ENCODE assay signal across 1 cellular context in the genomic region with DNA sequence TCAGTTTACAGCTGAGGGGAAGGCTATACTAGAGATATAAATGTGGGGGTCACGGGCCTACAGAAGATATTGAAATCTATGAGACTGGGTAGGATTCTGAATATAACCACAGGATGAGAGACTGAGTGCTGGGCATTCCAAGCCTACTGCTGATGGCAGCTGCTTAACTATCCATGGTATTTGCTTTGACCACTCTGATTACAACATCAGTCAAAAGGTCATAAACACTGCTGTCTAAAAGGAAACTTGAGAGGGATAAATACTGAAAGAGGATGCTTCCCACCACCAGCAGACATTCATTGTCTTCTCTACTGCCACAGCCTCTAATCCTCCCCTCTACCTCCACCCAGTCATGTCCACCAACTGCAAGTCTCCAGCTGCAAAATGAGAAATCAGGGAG.
TF ChIP-seq lines count a peak whose summit lies in the region.

No MANE protein-coding gene starts in this region.

TF ChIP-seq in SK-N-SH, 30 proteins besides CTCF, POLR2A, EP300 and RAD21 (continued from another document):
- TF ChIP-seq, protein P1, sequence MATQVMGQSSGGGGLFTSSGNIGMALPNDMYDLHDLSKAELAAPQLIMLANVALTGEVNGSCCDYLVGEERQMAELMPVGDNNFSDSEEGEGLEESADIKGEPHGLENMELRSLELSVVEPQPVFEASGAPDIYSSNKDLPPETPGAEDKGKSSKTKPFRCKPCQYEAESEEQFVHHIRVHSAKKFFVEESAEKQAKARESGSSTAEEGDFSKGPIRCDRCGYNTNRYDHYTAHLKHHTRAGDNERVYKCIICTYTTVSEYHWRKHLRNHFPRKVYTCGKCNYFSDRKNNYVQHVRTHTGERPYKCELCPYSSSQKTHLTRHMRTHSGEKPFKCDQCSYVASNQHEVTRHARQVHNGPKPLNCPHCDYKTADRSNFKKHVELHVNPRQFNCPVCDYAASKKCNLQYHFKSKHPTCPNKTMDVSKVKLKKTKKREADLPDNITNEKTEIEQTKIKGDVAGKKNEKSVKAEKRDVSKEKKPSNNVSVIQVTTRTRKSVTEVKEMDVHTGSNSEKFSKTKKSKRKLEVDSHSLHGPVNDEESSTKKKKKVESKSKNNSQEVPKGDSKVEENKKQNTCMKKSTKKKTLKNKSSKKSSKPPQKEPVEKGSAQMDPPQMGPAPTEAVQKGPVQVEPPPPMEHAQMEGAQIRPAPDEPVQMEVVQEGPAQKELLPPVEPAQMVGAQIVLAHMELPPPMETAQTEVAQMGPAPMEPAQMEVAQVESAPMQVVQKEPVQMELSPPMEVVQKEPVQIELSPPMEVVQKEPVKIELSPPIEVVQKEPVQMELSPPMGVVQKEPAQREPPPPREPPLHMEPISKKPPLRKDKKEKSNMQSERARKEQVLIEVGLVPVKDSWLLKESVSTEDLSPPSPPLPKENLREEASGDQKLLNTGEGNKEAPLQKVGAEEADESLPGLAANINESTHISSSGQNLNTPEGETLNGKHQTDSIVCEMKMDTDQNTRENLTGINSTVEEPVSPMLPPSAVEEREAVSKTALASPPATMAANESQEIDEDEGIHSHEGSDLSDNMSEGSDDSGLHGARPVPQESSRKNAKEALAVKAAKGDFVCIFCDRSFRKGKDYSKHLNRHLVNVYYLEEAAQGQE (IDR thresholded peaks at IDR 0.05; ENCODE audit: low read depth, low read length): no peak
- TF ChIP-seq CHD2 (IDR thresholded peaks at IDR 0.05; ENCODE audit: low read length, partially characterized antibody) (no peak), FOXJ3 (CRISPR knock-in tag; IDR thresholded peaks at IDR 0.05) (no peak), SMC3 (IDR thresholded peaks at IDR 0.05; ENCODE audit: low read depth, low read length) (no peak), RCOR1 (IDR thresholded peaks at IDR 0.05; ENCODE audit: low read length) (no peak), GATA2 (CRISPR knock-in tag; IDR thresholded peaks at IDR 0.05) (no peak), POLR2AphosphoS5 (IDR thresholded peaks at IDR 0.05; ENCODE audit: low read depth, low read length) (no peak), TEAD4 (IDR thresholded peaks at IDR 0.05; ENCODE audit: borderline replicate concordance, insufficient read depth) (no peak), GABPA (IDR thresholded peaks at IDR 0.05; ENCODE audit: low read depth) (no peak), YY1 (IDR thresholded peaks at IDR 0.05; ENCODE audit: low read depth) (no peak), TCF12 (IDR thresholded peaks at IDR 0.05) (peak; percentile 26; the same call in 1 of the 2 replicates)
- TF ChIP-seq, protein P2, sequence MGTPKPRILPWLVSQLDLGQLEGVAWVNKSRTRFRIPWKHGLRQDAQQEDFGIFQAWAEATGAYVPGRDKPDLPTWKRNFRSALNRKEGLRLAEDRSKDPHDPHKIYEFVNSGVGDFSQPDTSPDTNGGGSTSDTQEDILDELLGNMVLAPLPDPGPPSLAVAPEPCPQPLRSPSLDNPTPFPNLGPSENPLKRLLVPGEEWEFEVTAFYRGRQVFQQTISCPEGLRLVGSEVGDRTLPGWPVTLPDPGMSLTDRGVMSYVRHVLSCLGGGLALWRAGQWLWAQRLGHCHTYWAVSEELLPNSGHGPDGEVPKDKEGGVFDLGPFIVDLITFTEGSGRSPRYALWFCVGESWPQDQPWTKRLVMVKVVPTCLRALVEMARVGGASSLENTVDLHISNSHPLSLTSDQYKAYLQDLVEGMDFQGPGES (IDR thresholded peaks at IDR 0.05; ENCODE audit: low read depth, low read length): no peak
- TF ChIP-seq, protein P3, sequence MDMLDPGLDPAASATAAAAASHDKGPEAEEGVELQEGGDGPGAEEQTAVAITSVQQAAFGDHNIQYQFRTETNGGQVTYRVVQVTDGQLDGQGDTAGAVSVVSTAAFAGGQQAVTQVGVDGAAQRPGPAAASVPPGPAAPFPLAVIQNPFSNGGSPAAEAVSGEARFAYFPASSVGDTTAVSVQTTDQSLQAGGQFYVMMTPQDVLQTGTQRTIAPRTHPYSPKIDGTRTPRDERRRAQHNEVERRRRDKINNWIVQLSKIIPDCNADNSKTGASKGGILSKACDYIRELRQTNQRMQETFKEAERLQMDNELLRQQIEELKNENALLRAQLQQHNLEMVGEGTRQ (IDR thresholded peaks at IDR 0.05; ENCODE audit: borderline replicate concordance, low read depth, low read length): no peak
- TF ChIP-seq, protein P4, sequence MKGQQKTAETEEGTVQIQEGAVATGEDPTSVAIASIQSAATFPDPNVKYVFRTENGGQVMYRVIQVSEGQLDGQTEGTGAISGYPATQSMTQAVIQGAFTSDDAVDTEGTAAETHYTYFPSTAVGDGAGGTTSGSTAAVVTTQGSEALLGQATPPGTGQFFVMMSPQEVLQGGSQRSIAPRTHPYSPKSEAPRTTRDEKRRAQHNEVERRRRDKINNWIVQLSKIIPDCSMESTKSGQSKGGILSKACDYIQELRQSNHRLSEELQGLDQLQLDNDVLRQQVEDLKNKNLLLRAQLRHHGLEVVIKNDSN (IDR thresholded peaks at IDR 0.05; ENCODE audit: borderline replicate concordance, low read depth): no peak
- TF ChIP-seq, protein P5, sequence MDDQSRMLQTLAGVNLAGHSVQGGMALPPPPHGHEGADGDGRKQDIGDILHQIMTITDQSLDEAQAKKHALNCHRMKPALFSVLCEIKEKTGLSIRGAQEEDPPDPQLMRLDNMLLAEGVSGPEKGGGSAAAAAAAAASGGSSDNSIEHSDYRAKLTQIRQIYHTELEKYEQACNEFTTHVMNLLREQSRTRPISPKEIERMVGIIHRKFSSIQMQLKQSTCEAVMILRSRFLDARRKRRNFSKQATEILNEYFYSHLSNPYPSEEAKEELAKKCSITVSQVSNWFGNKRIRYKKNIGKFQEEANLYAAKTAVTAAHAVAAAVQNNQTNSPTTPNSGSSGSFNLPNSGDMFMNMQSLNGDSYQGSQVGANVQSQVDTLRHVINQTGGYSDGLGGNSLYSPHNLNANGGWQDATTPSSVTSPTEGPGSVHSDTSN (IDR thresholded peaks at IDR 0.05): peak; percentile 61
TF ChIP-seq in SK-N-SH: peak in this region for 3.
